In the genomic region with DNA sequence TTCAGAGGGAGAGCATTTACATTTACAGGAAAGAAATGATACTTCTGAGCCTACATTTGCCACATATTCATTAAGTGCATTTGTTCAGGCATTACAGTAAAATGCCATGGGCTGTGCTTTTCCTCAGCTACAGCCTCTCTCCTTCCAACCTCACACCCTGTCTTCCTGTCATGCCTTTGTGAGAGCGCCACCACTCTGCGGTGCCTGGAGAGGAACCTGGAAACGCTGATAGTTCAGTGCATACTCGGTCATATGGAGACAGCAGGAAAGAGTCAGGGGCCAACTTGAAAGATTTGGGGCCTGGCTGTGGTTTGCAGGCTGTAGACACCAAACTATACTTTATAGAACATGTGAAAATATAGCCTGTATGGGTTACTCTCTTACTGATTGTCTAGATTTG, we compare ENCODE assay signal across 12 cellular contexts. TPM values are rescaled to one million over a fixed set of nuclear protein-coding genes. Genes with fewer than 3 reads are reported as not detected.
DNase-seq lines count a peak whose midpoint lies in the region; ATAC-seq and TF ChIP-seq lines count a peak whose summit lies in the region.
"Had no signal": no experiment of that assay in that cellular context is flagged by ENCODE, and none has a peak within 500 bp of the region (broad histone marks: within the 10 kb centered on the region; RNA-seq: fewer than 3 reads in every experiment).

No MANE protein-coding gene starts in this region.

- peak; percentile 18; the same call in 1 of the 2 replicates for TF ChIP-seq CTCF in LNCaP clone FGC (IDR thresholded peaks at IDR 0.05; ENCODE audit: control insufficient read depth, extremely low read depth, insufficient read depth)
- peak in 33 of 56 donors; percentile 4 to 61 (median 25) for TF ChIP-seq CTCF in dorsolateral prefrontal cortex (IDR thresholded peaks at IDR 0.05 in 54 of 56, conservative IDR thresholded peaks at IDR 0.05 in 2 of 56; ENCODE audit: low read depth in 1 of 56, partially characterized antibody in 56 of 56)
- TF ChIP-seq CTCF in mesothelial cell of epicardium (IDR thresholded peaks at IDR 0.05; ENCODE audit: unreplicated experiment) = no peak

- H3K36me3 ChIP-seq in naive thymus-derived CD4-positive, alpha-beta T cell (ENCODE audit: control insufficient read depth in 2 of 3, insufficient read depth in 3 of 3, low read length in 3 of 3) = peaks cover 0 to 17% (median 11%) of the 10 kb centered on the region in 3 experiments

- H3K27ac Mint-ChIP-seq in naive thymus-derived CD4-positive, alpha-beta T cell = peak overlapping the region in 3 of 9 donors; percentile 50 to 76 (median 60)
- H3K27ac Mint-ChIP-seq in mesothelial cell of epicardium = no peak overlapping the region
- H3K27ac Mint-ChIP-seq: stimulated activated effector memory CD8-positive, alpha-beta T cell treated with anti-CD3 and anti-CD28 coated beads, Interleukin-12 subunit alpha, Interleukin-12 subunit beta, amount 100 ng/mL, for 72 hours had no signal

- H3K36me3 Mint-ChIP-seq in naive thymus-derived CD4-positive, alpha-beta T cell = peaks cover 18 to 45% (median 25%) of the 10 kb centered on the region in 5 donors
- peaks cover 10% of the 10 kb centered on the region for H3K36me3 Mint-ChIP-seq in mesothelial cell of epicardium

- no peaks in the 10 kb centered on the region for H3K9me3 ChIP-seq in naive thymus-derived CD4-positive, alpha-beta T cell (ENCODE audit: control insufficient read depth in 2 of 3, low read length in 3 of 3)

- CTCF ChIA-PET in naive thymus-derived CD4-positive, alpha-beta T cell (lab: Charles Lee) = interaction anchor here (0.6 to 0.8 kb wide), 2 partner anchors 13 to 550 kb away, joined by 3 read pairs; no protein-coding TSS in a partner anchor

- H3K4me3 Mint-ChIP-seq in naive thymus-derived CD4-positive, alpha-beta T cell = peak overlapping the region in 3 of 10 donors; percentile 19 to 43 (median 39)
- H3K4me3 Mint-ChIP-seq in mesothelial cell of epicardium = no peak overlapping the region
- H3K4me3 Mint-ChIP-seq: stimulated activated effector memory CD8-positive, alpha-beta T cell treated with anti-CD3 and anti-CD28 coated beads, Interleukin-12 subunit alpha, Interleukin-12 subunit beta, amount 100 ng/mL, for 72 hours had no signal

- H3K27me3 Mint-ChIP-seq in naive thymus-derived CD4-positive, alpha-beta T cell = no peaks in the 10 kb centered on the region
- no peaks in the 10 kb centered on the region for H3K27me3 Mint-ChIP-seq in mesothelial cell of epicardium (ENCODE audit: low read depth)

- peaks cover 0 to 4% of the 10 kb centered on the region in 2 donors for H3K4me1 ChIP-seq in naive thymus-derived CD4-positive, alpha-beta T cell (ENCODE audit: control insufficient read depth in 2 of 2, insufficient read depth in 2 of 2, low read length in 2 of 2)

- intact Hi-C loops in dorsolateral prefrontal cortex (cut with DNase I) = no loop called here
- intact Hi-C loops in naive thymus-derived CD4-positive, alpha-beta T cell (cut with micrococcal nuclease) = loop anchor here in 1 of 2 donors (2.0 kb wide), 4 partner anchors 15 to 93 kb away; no protein-coding TSS in a partner anchor

- H3K4me3 ChIP-seq in LNCaP clone FGC (ENCODE audit: low read depth, low read length) = no peak overlapping the region
- no peak overlapping the region for H3K4me3 ChIP-seq in dorsolateral prefrontal cortex
- H3K4me3 ChIP-seq in naive thymus-derived CD4-positive, alpha-beta T cell (ENCODE audit: low read length) = no peak overlapping the region

- no peaks in the 10 kb centered on the region for H3K9me3 Mint-ChIP-seq in naive thymus-derived CD4-positive, alpha-beta T cell
- no peaks in the 10 kb centered on the region for H3K9me3 Mint-ChIP-seq in mesothelial cell of epicardium
- H3K9me3 Mint-ChIP-seq: stimulated activated effector memory CD8-positive, alpha-beta T cell treated with anti-CD3 and anti-CD28 coated beads, Interleukin-12 subunit alpha, Interleukin-12 subunit beta, amount 100 ng/mL, for 72 hours had no signal

- H3K4me1 Mint-ChIP-seq in naive thymus-derived CD4-positive, alpha-beta T cell = peaks cover 16 to 56% (median 46%) of the 10 kb centered on the region in 7 donors
- H3K4me1 Mint-ChIP-seq in mesothelial cell of epicardium = peaks cover 7% of the 10 kb centered on the region

- no peaks in the 10 kb centered on the region for H3K27me3 ChIP-seq in dorsolateral prefrontal cortex
- H3K27me3 ChIP-seq in naive thymus-derived CD4-positive, alpha-beta T cell (ENCODE audit: control insufficient read depth in 2 of 2, insufficient read depth in 2 of 2, low read length in 2 of 2) = no peaks in the 10 kb centered on the region

- H3K27ac ChIP-seq in dorsolateral prefrontal cortex = no peak overlapping the region
- H3K27ac ChIP-seq in naive thymus-derived CD4-positive, alpha-beta T cell (ENCODE audit: low read depth, low read length) = no peak overlapping the region

- POLR2A ChIA-PET in naive thymus-derived CD4-positive, alpha-beta T cell (lab: Charles Lee) = no interaction called here

- peak; percentile 55 for ATAC-seq in naive thymus-derived CD4-positive, alpha-beta T cell
- ATAC-seq in GM19455 (IDR thresholded peaks at IDR 0.05; ENCODE audit: unreplicated experiment) (no peak), GM18909 (IDR thresholded peaks at IDR 0.05; ENCODE audit: poor library complexity, unreplicated experiment) (no peak)
- ATAC-seq: stimulated activated effector memory CD8-positive, alpha-beta T cell treated with anti-CD3 and anti-CD28 coated beads, Interleukin-12 subunit alpha, Interleukin-12 subunit beta, amount 100 ng/mL, for 72 hours had no signal

- DNase-seq in DMS53 (lab: John Stamatoyannopoulos, UW) = peak; percentile 11
- no peak for DNase-seq in DMS53 treated with DMSO at 0.1 percent for 48 hours (lab: John Stamatoyannopoulos, UW; ENCODE audit: unreplicated experiment)
- no peak for DNase-seq in LNCaP clone FGC (ENCODE audit: low read depth)
- peak in 4 of 10 donors; percentile 23 to 51 (median 36) for DNase-seq in dorsolateral prefrontal cortex
- peak in 1 of 9 donors; percentile 9 for DNase-seq in naive thymus-derived CD4-positive, alpha-beta T cell
- DNase-seq in mesothelial cell of epicardium (ENCODE audit: low spot score in 2 of 2, unreplicated experiment in 2 of 2) = no peak
- DNase-seq: 8988T; activated T-cell treated with anti-CD3 and anti-CD28 coated beads, Interleukin-2, amount 50 U/mL, for 1 hour; DMS79 had no signal

RNA-seq across cellular contexts. Expression of a gene that starts 40.5 kb away (rescaled TPM):
- total RNA-seq in dorsolateral prefrontal cortex = 10 to 100 TPM; 13.0 to 36.6 (median 23.5) TPM
- total RNA-seq in naive thymus-derived CD4-positive, alpha-beta T cell = 100 to 1,000 TPM in 3 of 5 experiments, 10 to 100 TPM in 2; 80.9 to 167 (median 136) TPM
- polyA plus RNA-seq in naive thymus-derived CD4-positive, alpha-beta T cell = 10 to 100 TPM; 18.2 to 33.2 TPM
- 25.7 to 30.9 TPM (median 26.7 TPM) in 3 replicates for total RNA-seq in mesothelial cell of epicardium
